Comparison of ENCODE assay signal across 27 cellular contexts in the genomic region with DNA sequence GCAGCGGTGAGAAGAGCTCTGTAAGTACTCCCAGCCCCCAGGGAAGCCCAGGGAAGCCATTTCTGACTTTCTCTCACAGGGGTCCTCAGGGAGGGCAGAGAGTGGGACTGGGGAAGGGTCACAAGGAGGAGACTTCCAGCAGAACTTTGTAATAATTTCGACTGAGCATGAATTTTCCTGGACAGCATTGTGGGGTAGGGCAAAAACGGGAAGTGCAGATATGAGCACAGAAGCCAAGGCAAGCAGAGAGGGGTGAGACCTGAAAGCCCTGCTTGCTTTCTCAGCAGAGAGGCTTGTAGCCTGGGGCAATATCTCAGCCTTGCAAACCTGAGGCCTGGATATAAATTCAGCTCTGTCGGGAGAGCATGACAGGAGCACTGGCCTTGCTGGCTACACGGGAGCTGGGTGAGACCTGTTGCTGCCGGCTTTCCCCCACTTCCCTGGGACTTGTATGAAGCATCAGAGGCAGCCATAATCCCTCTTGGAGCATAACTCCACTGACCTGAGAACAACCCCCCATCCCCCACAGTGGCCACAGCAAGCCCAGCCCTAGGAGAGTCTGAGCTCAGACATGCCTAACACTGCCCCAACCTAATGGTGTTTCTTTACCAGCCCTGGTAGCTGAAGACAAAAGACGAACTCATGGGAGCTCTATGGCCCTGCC. TPM values are rescaled to one million over a fixed set of nuclear protein-coding genes. Genes with fewer than 3 reads are reported as not detected.
DNase-seq lines count a peak whose midpoint lies in the region; ATAC-seq and TF ChIP-seq lines count a peak whose summit lies in the region.
"Had no signal": no experiment of that assay in that cellular context is flagged by ENCODE, and none has a peak within 500 bp of the region (broad histone marks: within the 10 kb centered on the region; RNA-seq: fewer than 3 reads in every experiment).

No MANE protein-coding gene starts in this region.

- CTCF ChIA-PET in naive thymus-derived CD4-positive, alpha-beta T cell (lab: Charles Lee) = no interaction called here

- ATAC-seq in natural killer cell treated with Interleukin-12 subunit alpha and Interleukin-12 subunit beta and Interleukin-15 and Interleukin-18, amount 100 ng/mL, for 72 hours = peak; percentile 15 to 22
- ATAC-seq in naive thymus-derived CD4-positive, alpha-beta T cell = no peak
- no peak for ATAC-seq in GM21381 (IDR thresholded peaks at IDR 0.05; ENCODE audit: unreplicated experiment)
- ATAC-seq: activated CD8-positive, alpha-beta T cell treated with anti-CD3 and anti-CD28 coated beads for 36 hours; stimulated activated effector memory CD8-positive, alpha-beta T cell treated with anti-CD3 and anti-CD28 coated beads, Interleukin-12 subunit alpha, Interleukin-12 subunit beta, amount 100 ng/mL, for 72 hours had no signal

- H3K4me3 ChIP-seq in endodermal cell (ENCODE audit: low read length) = no peak overlapping the region
- no peak overlapping the region for H3K4me3 ChIP-seq in naive thymus-derived CD4-positive, alpha-beta T cell (ENCODE audit: low read length)
- H3K4me3 ChIP-seq: esophagus muscularis mucosa, sigmoid colon, thoracic aorta had no signal

- no peaks in the 10 kb centered on the region for H3K36me3 Mint-ChIP-seq in endodermal cell (ENCODE audit: low read depth)
- peaks cover 30% of the 10 kb centered on the region for H3K36me3 Mint-ChIP-seq in natural killer cell treated with Interleukin-12 subunit alpha and Interleukin-12 subunit beta and Interleukin-15 and Interleukin-18, amount 100 ng/mL, for 72 hours
- H3K36me3 Mint-ChIP-seq in naive thymus-derived CD4-positive, alpha-beta T cell = peaks cover 0 to 38% (median 5%) of the 10 kb centered on the region in 5 donors
- H3K36me3 Mint-ChIP-seq: stimulated activated effector memory CD8-positive, alpha-beta T cell treated with anti-CD3 and anti-CD28 coated beads, Interleukin-12 subunit alpha, Interleukin-12 subunit beta, amount 100 ng/mL, for 72 hours had no signal

- 63 to 65% methylated on average over 7 of the region's 7 CpGs for WGBS in endodermal cell (ENCODE audit: insufficient coverage in 1 of 2, insufficient read length in 1 of 2), 2 experiments

- no peak overlapping the region for H3K27ac ChIP-seq in endodermal cell (ENCODE audit: low read depth, low read length)
- H3K27ac ChIP-seq in naive thymus-derived CD4-positive, alpha-beta T cell (ENCODE audit: low read depth, low read length) = no peak overlapping the region
- H3K27ac ChIP-seq: esophagus muscularis mucosa, KMS-11, sigmoid colon, thoracic aorta, VCaP had no signal

- DNase-seq in AG08396 (ENCODE audit: low spot score) (peak; percentile 1), KBM-7 (peak; percentile 59), endodermal cell (peak; percentile 66), GM19240 (ENCODE audit: insufficient read length, low spot score) (no peak), NCI-H524 treated with DMSO at 0.1 percent for 48 hours (lab: John Stamatoyannopoulos, UW) (no peak)
- DNase-seq in natural killer cell treated with Interleukin-12 subunit alpha and Interleukin-12 subunit beta and Interleukin-15 and Interleukin-18, amount 100 ng/mL, for 72 hours (ENCODE audit: low spot score) = no peak
- DNase-seq in naive thymus-derived CD4-positive, alpha-beta T cell = no peak
- DNase-seq: ACHN; activated CD8-positive, alpha-beta T cell treated with anti-CD3 and anti-CD28 coated beads for 36 hours; activated naive CD4-positive, alpha-beta T cell treated with anti-CD3 and anti-CD28 coated beads for 36 hours; anterior cingulate cortex; DMS 273 treated with DMSO at 0.1 percent for 48 hours; effector CD4-positive, alpha-beta T cell; GDM1; NCI-H187; NCI-H2227 treated with DMSO at 0.1 percent for 48 hours; nucleus accumbens; sigmoid colon; T-helper 2 cell had no signal

- H3K9me3 ChIP-seq in endodermal cell (ENCODE audit: control insufficient read depth, low read length) = peaks cover 4% of the 10 kb centered on the region
- H3K9me3 ChIP-seq in naive thymus-derived CD4-positive, alpha-beta T cell (ENCODE audit: control insufficient read depth in 2 of 3, low read length in 3 of 3) = no peaks in the 10 kb centered on the region

- H3K36me3 ChIP-seq in endodermal cell (ENCODE audit: control insufficient read depth, insufficient read depth, low read length) = no peaks in the 10 kb centered on the region
- H3K36me3 ChIP-seq in naive thymus-derived CD4-positive, alpha-beta T cell (ENCODE audit: control insufficient read depth in 2 of 3, insufficient read depth in 3 of 3, low read length in 3 of 3) = no peaks in the 10 kb centered on the region
- H3K36me3 ChIP-seq: esophagus muscularis mucosa, sigmoid colon, thoracic aorta had no signal

- peaks cover 13% of the 10 kb centered on the region for H3K4me1 ChIP-seq in endodermal cell (ENCODE audit: control insufficient read depth, insufficient read depth, low read length)
- H3K4me1 ChIP-seq in naive thymus-derived CD4-positive, alpha-beta T cell (ENCODE audit: control insufficient read depth in 2 of 2, insufficient read depth in 2 of 2, low read length in 2 of 2) = no peaks in the 10 kb centered on the region
- H3K4me1 ChIP-seq: esophagus muscularis mucosa, sigmoid colon had no signal

- H3K27me3 ChIP-seq in endodermal cell (ENCODE audit: control insufficient read depth, insufficient read depth, low read length, poor library complexity, severe bottlenecking) = peaks cover 21% of the 10 kb centered on the region
- peaks cover 0 to 4% of the 10 kb centered on the region in 2 donors for H3K27me3 ChIP-seq in naive thymus-derived CD4-positive, alpha-beta T cell (ENCODE audit: control insufficient read depth in 2 of 2, insufficient read depth in 2 of 2, low read length in 2 of 2)

- no peak overlapping the region for H3K4me3 Mint-ChIP-seq in endodermal cell
- H3K4me3 Mint-ChIP-seq in natural killer cell treated with Interleukin-12 subunit alpha and Interleukin-12 subunit beta and Interleukin-15 and Interleukin-18, amount 100 ng/mL, for 72 hours = no peak overlapping the region
- H3K4me3 Mint-ChIP-seq in naive thymus-derived CD4-positive, alpha-beta T cell = no peak overlapping the region
- H3K4me3 Mint-ChIP-seq: activated CD8-positive, alpha-beta T cell treated with anti-CD3 and anti-CD28 coated beads for 36 hours; activated naive CD4-positive, alpha-beta T cell treated with anti-CD3 and anti-CD28 coated beads for 36 hours; stimulated activated effector memory CD8-positive, alpha-beta T cell treated with anti-CD3 and anti-CD28 coated beads, Interleukin-12 subunit alpha, Interleukin-12 subunit beta, amount 100 ng/mL, for 72 hours had no signal

- peaks cover 80% of the 10 kb centered on the region for H3K27me3 Mint-ChIP-seq in endodermal cell (ENCODE audit: insufficient read depth)
- peaks cover 56 to 75% of the 10 kb centered on the region in 2 donors for H3K27me3 Mint-ChIP-seq in natural killer cell treated with Interleukin-12 subunit alpha and Interleukin-12 subunit beta and Interleukin-15 and Interleukin-18, amount 100 ng/mL, for 72 hours
- H3K27me3 Mint-ChIP-seq in naive thymus-derived CD4-positive, alpha-beta T cell = peaks cover 39 to 90% (median 89%) of the 10 kb centered on the region in 5 donors

- POLR2A ChIA-PET in naive thymus-derived CD4-positive, alpha-beta T cell (lab: Charles Lee) = interaction anchor here (0.6 kb wide), 1 partner anchor 585 kb away, joined by 3 read pairs; no protein-coding TSS in a partner anchor

- peaks cover 32% of the 10 kb centered on the region for H3K9me3 Mint-ChIP-seq in endodermal cell
- peaks cover 12% of the 10 kb centered on the region for H3K9me3 Mint-ChIP-seq in natural killer cell treated with Interleukin-12 subunit alpha and Interleukin-12 subunit beta and Interleukin-15 and Interleukin-18, amount 100 ng/mL, for 72 hours
- peaks cover 3 to 56% (median 34%) of the 10 kb centered on the region in 11 donors for H3K9me3 Mint-ChIP-seq in naive thymus-derived CD4-positive, alpha-beta T cell

- peaks cover 7% of the 10 kb centered on the region for H3K4me1 Mint-ChIP-seq in endodermal cell
- no peaks in the 10 kb centered on the region for H3K4me1 Mint-ChIP-seq in natural killer cell treated with Interleukin-12 subunit alpha and Interleukin-12 subunit beta and Interleukin-15 and Interleukin-18, amount 100 ng/mL, for 72 hours (ENCODE audit: low read depth in 2 of 2)
- H3K4me1 Mint-ChIP-seq in naive thymus-derived CD4-positive, alpha-beta T cell = no peaks in the 10 kb centered on the region
- H3K4me1 Mint-ChIP-seq: stimulated activated effector memory CD8-positive, alpha-beta T cell treated with anti-CD3 and anti-CD28 coated beads, Interleukin-12 subunit alpha, Interleukin-12 subunit beta, amount 100 ng/mL, for 72 hours had no signal

- intact Hi-C loops in naive thymus-derived CD4-positive, alpha-beta T cell (cut with micrococcal nuclease) = no loop called here

- no peak for TF ChIP-seq CTCF in endodermal cell (conservative IDR thresholded peaks at IDR 0.05)

- no peak overlapping the region for H3K27ac Mint-ChIP-seq in endodermal cell
- H3K27ac Mint-ChIP-seq in natural killer cell treated with Interleukin-12 subunit alpha and Interleukin-12 subunit beta and Interleukin-15 and Interleukin-18, amount 100 ng/mL, for 72 hours = no peak overlapping the region
- H3K27ac Mint-ChIP-seq in naive thymus-derived CD4-positive, alpha-beta T cell = no peak overlapping the region
- H3K27ac Mint-ChIP-seq: activated CD8-positive, alpha-beta T cell treated with anti-CD3 and anti-CD28 coated beads for 36 hours; activated naive CD4-positive, alpha-beta T cell treated with anti-CD3 and anti-CD28 coated beads for 36 hours; stimulated activated effector memory CD8-positive, alpha-beta T cell treated with anti-CD3 and anti-CD28 coated beads, Interleukin-12 subunit alpha, Interleukin-12 subunit beta, amount 100 ng/mL, for 72 hours had no signal

- in situ Hi-C loops in KBM-7 (cut with MboI; ENCODE audit: low pct_unique_long_range_greater_than_20kb, low sequenced_read_pairs) = no loop called here

- H3K9ac ChIP-seq in endodermal cell (ENCODE audit: extremely low read depth, low read length, poor library complexity, severe bottlenecking) = no peak overlapping the region
- H3K9ac ChIP-seq: KMS-11 had no signal

RNA-seq across cellular contexts. Expression of a gene that starts 9.8 kb away (rescaled TPM):
- total RNA-seq in endodermal cell = 1 to 10 TPM; 1.5 to 2.7 TPM
- polyA plus RNA-seq in endodermal cell (2013, experiment 1 of 2) = 1.5 TPM
- 0.95 TPM for polyA plus RNA-seq in endodermal cell (2013, experiment 2 of 2)
- total RNA-seq in natural killer cell treated with Interleukin-12 subunit alpha and Interleukin-12 subunit beta and Interleukin-15 and Interleukin-18, amount 100 ng/mL, for 72 hours = 1 to 10 TPM in 1 of 2 donors, under 1 TPM in 1; 0.22 to 1.1 TPM
- 1 to 10 TPM in 4 of 5 experiments, under 1 TPM in 1; 0.36 to 5.5 (median 2.0) TPM for total RNA-seq in naive thymus-derived CD4-positive, alpha-beta T cell
- polyA plus RNA-seq in naive thymus-derived CD4-positive, alpha-beta T cell = under 1 TPM in 1 of 2 donors, not detected in 1; 0.97 TPM
- total RNA-seq: H4, SK-MEL-5 had no signal

Comparison
In these comparisons a context has a peak if more than half of its experiments do, and no peak if none do; other contexts are left out.
1. DNase-seq: peak in AG08396 (single experiment), KBM-7 (single experiment) and endodermal cell (single experiment); none in natural killer cell treated with Interleukin-12 subunit alpha and Interleukin-12 subunit beta and Interleukin-15 and Interleukin-18, amount 100 ng/mL, for 72 hours (single experiment), GM19240 (single experiment), NCI-H524 treated with DMSO at 0.1 percent for 48 hours (single experiment) and naive thymus-derived CD4-positive, alpha-beta T cell (0 of 9).
2. ATAC-seq: peak in natural killer cell treated with Interleukin-12 subunit alpha and Interleukin-12 subunit beta and Interleukin-15 and Interleukin-18, amount 100 ng/mL, for 72 hours (2 of 2); none in naive thymus-derived CD4-positive, alpha-beta T cell (single experiment) and GM21381 (single experiment).